1 cellular context compared by ENCODE assay signal in genomic region chr13:113105032-113105993, GRCh38.
TF ChIP-seq lines count a peak whose summit lies in the region.

TSS of gene F7 (plus strand) at chr13:113105791. CDS start at chr13:113105842, 51 bp downstream.

TF ChIP-seq in HepG2, 621 proteins besides CTCF, POLR2A, EP300 and RAD21 (continued from another document and continues in another):
- TF ChIP-seq, protein P1, sequence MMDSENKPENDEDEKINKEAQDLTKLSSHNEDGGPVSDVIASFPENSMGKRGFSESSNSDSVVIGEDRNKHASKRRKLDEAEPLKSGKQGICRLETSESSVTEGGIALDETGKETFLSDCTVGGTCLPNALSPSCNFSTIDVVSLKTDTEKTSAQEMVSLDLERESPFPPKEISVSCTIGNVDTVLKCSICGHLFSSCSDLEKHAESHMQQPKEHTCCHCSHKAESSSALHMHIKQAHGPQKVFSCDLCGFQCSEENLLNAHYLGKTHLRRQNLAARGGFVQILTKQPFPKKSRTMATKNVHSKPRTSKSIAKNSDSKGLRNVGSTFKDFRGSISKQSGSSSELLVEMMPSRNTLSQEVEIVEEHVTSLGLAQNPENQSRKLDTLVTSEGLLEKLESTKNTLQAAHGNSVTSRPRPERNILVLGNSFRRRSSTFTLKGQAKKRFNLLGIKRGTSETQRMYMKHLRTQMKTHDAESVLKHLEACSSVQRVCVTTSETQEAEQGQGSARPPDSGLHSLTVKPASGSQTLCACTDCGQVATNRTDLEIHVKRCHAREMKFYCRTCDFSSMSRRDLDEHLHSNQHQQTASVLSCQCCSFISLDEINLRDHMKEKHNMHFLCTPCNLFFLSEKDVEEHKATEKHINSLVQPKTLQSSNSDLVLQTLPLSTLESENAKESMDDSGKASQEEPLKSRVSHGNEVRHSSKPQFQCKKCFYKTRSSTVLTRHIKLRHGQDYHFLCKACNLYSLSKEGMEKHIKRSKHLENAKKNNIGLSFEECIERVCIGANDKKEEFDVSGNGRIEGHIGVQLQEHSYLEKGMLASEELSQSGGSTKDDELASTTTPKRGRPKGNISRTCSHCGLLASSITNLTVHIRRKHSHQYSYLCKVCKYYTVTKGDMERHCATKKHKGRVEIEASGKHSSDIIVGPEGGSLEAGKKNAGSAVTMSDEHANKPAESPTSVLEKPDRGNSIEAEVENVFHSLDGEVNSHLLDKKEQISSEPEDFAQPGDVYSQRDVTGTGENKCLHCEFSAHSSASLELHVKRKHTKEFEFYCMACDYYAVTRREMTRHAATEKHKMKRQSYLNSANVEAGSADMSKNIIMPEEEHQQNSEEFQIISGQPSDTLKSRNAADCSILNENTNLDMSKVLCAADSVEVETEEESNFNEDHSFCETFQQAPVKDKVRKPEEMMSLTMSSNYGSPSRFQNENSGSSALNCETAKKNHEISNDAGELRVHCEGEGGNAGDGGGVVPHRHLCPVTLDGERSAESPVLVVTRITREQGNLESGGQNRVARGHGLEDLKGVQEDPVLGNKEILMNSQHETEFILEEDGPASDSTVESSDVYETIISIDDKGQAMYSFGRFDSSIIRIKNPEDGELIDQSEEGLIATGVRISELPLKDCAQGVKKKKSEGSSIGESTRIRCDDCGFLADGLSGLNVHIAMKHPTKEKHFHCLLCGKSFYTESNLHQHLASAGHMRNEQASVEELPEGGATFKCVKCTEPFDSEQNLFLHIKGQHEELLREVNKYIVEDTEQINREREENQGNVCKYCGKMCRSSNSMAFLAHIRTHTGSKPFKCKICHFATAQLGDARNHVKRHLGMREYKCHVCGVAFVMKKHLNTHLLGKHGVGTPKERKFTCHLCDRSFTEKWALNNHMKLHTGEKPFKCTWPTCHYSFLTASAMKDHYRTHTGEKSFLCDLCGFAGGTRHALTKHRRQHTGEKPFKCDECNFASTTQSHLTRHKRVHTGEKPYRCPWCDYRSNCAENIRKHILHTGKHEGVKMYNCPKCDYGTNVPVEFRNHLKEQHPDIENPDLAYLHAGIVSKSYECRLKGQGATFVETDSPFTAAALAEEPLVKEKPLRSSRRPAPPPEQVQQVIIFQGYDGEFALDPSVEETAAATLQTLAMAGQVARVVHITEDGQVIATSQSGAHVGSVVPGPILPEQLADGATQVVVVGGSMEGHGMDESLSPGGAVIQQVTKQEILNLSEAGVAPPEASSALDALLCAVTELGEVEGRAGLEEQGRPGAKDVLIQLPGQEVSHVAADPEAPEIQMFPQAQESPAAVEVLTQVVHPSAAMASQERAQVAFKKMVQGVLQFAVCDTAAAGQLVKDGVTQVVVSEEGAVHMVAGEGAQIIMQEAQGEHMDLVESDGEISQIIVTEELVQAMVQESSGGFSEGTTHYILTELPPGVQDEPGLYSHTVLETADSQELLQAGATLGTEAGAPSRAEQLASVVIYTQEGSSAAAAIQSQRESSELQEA (CRISPR knock-in tag; IDR thresholded peaks at IDR 0.05; ENCODE audit: not compliant biosample characterization) = peak; percentile 22
- TF ChIP-seq REL (CRISPR knock-in tag; conservative IDR thresholded peaks at IDR 0.05) (no peak), ISL2 (CRISPR knock-in tag; IDR thresholded peaks at IDR 0.05) (0 out of 2 replicates have a peak, but pooled peaks have one; percentile 36), TRIM24 (CRISPR knock-in tag; IDR thresholded peaks at IDR 0.05) (peak; percentile 84), HNF4G (IDR thresholded peaks at IDR 0.05; ENCODE audit: borderline replicate concordance, low read depth, low read length) (peak; percentile 98), HNF4G (CRISPR knock-in tag; IDR thresholded peaks at IDR 0.05; ENCODE audit: borderline replicate concordance, low read depth) (peak; percentile 93), MAZ (IDR thresholded peaks at IDR 0.05; ENCODE audit: borderline replicate concordance, low read depth, low read length) (0 out of 2 replicates have a peak, but pooled peaks have one; percentile 40), MAZ (CRISPR knock-in tag; IDR thresholded peaks at IDR 0.05; ENCODE audit: low read depth) (peak; percentile 73; the same call in 1 of the 2 replicates), SRF (IDR thresholded peaks at IDR 0.05; ENCODE audit: low read depth, low read length) (peak; percentile 48; the same call in 1 of the 2 replicates), NR0B2 (CRISPR knock-in tag; IDR thresholded peaks at IDR 0.05) (no peak), HNRNPK (IDR thresholded peaks at IDR 0.05; ENCODE audit: low read depth, low read length, poor library complexity, severe bottlenecking) (no peak), ZNF205 (CRISPR knock-in tag; IDR thresholded peaks at IDR 0.05) (no peak), ZSCAN21 (CRISPR knock-in tag; IDR thresholded peaks at IDR 0.05; ENCODE audit: borderline replicate concordance) (peak; percentile 62; the same call in 1 of the 2 replicates), ZNF12 (CRISPR knock-in tag; IDR thresholded peaks at IDR 0.05) (no peak), ZNF260 (CRISPR knock-in tag; IDR thresholded peaks at IDR 0.05; ENCODE audit: borderline replicate concordance, low read depth) (no peak), MXI1 (IDR thresholded peaks at IDR 0.05; ENCODE audit: borderline replicate concordance, low read depth, low read length) (peak; percentile 82; the same call in 1 of the 3 replicates), ZNF225 (CRISPR knock-in tag; IDR thresholded peaks at IDR 0.05) (no peak), ZFAT (CRISPR knock-in tag; conservative IDR thresholded peaks at IDR 0.05) (no peak), NCOA2 (CRISPR knock-in tag; IDR thresholded peaks at IDR 0.05) (peak; percentile 65), ZNF224 (CRISPR knock-in tag; IDR thresholded peaks at IDR 0.05) (0 out of 2 replicates have a peak, but pooled peaks have one; percentile 35), SATB2 (CRISPR knock-in tag; IDR thresholded peaks at IDR 0.05) (no peak), FOXA3 (CRISPR knock-in tag; IDR thresholded peaks at IDR 0.05) (peak; percentile 97), HDAC6 (IDR thresholded peaks at IDR 0.05; ENCODE audit: low read depth, low read length) (no peak), ZBTB37 (CRISPR knock-in tag; IDR thresholded peaks at IDR 0.05) (no peak), THYN1 (CRISPR knock-in tag; IDR thresholded peaks at IDR 0.05; ENCODE audit: borderline replicate concordance, low read depth) (no peak), MTF1 (CRISPR knock-in tag; IDR thresholded peaks at IDR 0.05) (no peak), ZNF431 (CRISPR knock-in tag; IDR thresholded peaks at IDR 0.05; ENCODE audit: borderline replicate concordance, low read depth) (peak; percentile 82; the same call in 1 of the 2 replicates), MYNN (CRISPR knock-in tag; IDR thresholded peaks at IDR 0.05; ENCODE audit: low read depth) (no peak), ZNF546 (CRISPR knock-in tag; conservative IDR thresholded peaks at IDR 0.05) (peak; percentile 79; the same call in 1 of the 2 replicates), ZNF773 (CRISPR knock-in tag; IDR thresholded peaks at IDR 0.05; ENCODE audit: borderline replicate concordance) (peak; percentile 48; the same call in 1 of the 2 replicates), NR1H2 (CRISPR knock-in tag; IDR thresholded peaks at IDR 0.05; ENCODE audit: borderline replicate concordance, low read depth) (no peak), BORCS8-MEF2B (CRISPR knock-in tag; IDR thresholded peaks at IDR 0.05) (peak; percentile 70; the same call in 1 of the 2 replicates)
- TF ChIP-seq, protein P2, sequence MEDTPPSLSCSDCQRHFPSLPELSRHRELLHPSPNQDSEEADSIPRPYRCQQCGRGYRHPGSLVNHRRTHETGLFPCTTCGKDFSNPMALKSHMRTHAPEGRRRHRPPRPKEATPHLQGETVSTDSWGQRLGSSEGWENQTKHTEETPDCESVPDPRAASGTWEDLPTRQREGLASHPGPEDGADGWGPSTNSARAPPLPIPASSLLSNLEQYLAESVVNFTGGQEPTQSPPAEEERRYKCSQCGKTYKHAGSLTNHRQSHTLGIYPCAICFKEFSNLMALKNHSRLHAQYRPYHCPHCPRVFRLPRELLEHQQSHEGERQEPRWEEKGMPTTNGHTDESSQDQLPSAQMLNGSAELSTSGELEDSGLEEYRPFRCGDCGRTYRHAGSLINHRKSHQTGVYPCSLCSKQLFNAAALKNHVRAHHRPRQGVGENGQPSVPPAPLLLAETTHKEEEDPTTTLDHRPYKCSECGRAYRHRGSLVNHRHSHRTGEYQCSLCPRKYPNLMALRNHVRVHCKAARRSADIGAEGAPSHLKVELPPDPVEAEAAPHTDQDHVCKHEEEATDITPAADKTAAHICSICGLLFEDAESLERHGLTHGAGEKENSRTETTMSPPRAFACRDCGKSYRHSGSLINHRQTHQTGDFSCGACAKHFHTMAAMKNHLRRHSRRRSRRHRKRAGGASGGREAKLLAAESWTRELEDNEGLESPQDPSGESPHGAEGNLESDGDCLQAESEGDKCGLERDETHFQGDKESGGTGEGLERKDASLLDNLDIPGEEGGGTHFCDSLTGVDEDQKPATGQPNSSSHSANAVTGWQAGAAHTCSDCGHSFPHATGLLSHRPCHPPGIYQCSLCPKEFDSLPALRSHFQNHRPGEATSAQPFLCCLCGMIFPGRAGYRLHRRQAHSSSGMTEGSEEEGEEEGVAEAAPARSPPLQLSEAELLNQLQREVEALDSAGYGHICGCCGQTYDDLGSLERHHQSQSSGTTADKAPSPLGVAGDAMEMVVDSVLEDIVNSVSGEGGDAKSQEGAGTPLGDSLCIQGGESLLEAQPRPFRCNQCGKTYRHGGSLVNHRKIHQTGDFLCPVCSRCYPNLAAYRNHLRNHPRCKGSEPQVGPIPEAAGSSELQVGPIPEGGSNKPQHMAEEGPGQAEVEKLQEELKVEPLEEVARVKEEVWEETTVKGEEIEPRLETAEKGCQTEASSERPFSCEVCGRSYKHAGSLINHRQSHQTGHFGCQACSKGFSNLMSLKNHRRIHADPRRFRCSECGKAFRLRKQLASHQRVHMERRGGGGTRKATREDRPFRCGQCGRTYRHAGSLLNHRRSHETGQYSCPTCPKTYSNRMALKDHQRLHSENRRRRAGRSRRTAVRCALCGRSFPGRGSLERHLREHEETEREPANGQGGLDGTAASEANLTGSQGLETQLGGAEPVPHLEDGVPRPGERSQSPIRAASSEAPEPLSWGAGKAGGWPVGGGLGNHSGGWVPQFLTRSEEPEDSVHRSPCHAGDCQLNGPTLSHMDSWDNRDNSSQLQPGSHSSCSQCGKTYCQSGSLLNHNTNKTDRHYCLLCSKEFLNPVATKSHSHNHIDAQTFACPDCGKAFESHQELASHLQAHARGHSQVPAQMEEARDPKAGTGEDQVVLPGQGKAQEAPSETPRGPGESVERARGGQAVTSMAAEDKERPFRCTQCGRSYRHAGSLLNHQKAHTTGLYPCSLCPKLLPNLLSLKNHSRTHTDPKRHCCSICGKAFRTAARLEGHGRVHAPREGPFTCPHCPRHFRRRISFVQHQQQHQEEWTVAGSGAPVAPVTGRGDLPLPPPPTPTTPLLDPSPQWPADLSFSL (CRISPR knock-in tag; IDR thresholded peaks at IDR 0.05) = no peak
- TF ChIP-seq, protein P3, sequence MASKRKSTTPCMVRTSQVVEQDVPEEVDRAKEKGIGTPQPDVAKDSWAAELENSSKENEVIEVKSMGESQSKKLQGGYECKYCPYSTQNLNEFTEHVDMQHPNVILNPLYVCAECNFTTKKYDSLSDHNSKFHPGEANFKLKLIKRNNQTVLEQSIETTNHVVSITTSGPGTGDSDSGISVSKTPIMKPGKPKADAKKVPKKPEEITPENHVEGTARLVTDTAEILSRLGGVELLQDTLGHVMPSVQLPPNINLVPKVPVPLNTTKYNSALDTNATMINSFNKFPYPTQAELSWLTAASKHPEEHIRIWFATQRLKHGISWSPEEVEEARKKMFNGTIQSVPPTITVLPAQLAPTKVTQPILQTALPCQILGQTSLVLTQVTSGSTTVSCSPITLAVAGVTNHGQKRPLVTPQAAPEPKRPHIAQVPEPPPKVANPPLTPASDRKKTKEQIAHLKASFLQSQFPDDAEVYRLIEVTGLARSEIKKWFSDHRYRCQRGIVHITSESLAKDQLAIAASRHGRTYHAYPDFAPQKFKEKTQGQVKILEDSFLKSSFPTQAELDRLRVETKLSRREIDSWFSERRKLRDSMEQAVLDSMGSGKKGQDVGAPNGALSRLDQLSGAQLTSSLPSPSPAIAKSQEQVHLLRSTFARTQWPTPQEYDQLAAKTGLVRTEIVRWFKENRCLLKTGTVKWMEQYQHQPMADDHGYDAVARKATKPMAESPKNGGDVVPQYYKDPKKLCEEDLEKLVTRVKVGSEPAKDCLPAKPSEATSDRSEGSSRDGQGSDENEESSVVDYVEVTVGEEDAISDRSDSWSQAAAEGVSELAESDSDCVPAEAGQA (IDR thresholded peaks at IDR 0.05; ENCODE audit: low read depth) = no peak
- TF ChIP-seq, protein P3 (CRISPR knock-in tag; IDR thresholded peaks at IDR 0.05; ENCODE audit: borderline replicate concordance) = no peak
